Comparison of ENCODE assay signal across 22 cellular contexts in genomic region chr4:66569228-66569627, GRCh38.
"Had no signal": no experiment of that assay in that cellular context is flagged by ENCODE, and none has a peak within 500 bp of the region (broad histone marks: within the 10 kb centered on the region; RNA-seq: fewer than 3 reads in every experiment).

No MANE protein-coding gene starts in this region.

- H3K27me3 Mint-ChIP-seq: activated B cell treated with CpG ODN at 0.5 μM for 24 hours; activated CD8-positive, alpha-beta T cell treated with anti-CD3 and anti-CD28 coated beads for 36 hours; activated T-helper 17 cell treated with anti-CD3 and anti-CD28 coated beads, Interleukin-2, amount 50 U/mL, for 72 hours; naive thymus-derived CD8-positive, alpha-beta T cell; T-helper 17 cell had no signal

- H3K36me3 Mint-ChIP-seq: naive thymus-derived CD8-positive, alpha-beta T cell had no signal

- H3K4me1 ChIP-seq: breast epithelium, gastroesophageal sphincter, right lobe of liver, transverse colon had no signal

- H3K9me3 ChIP-seq: breast epithelium, gastroesophageal sphincter, right lobe of liver, transverse colon had no signal

- DNase-seq: activated B cell treated with CpG ODN at 0.5 μM for 24 hours; activated CD4-positive, alpha-beta T cell treated with anti-CD3 and anti-CD28 coated beads, Interleukin-2, amount 50 U/mL, for 1 hour; activated CD8-positive, alpha-beta T cell treated with anti-CD3 and anti-CD28 coated beads for 36 hours; activated gamma-delta T cell treated with Interleukin-2 at 50 U/mL for 16 hours; activated naive CD4-positive, alpha-beta T cell treated with anti-CD3 and anti-CD28 coated beads, Interleukin-2, amount 50 U/mL, for 16 hours; activated T-cell treated with anti-CD3 and anti-CD28 coated beads, Interleukin-2, amount 50 U/mL, for 4 hours; amniotic stem cell; central memory CD4-positive, alpha-beta T cell; dermis blood vessel endothelial cell; effector CD8-positive, alpha-beta T cell; erythroblast; naive thymus-derived CD8-positive, alpha-beta T cell; right lobe of liver; stimulated activated CD4-positive, alpha-beta T cell treated with anti-CD3 and anti-CD28 coated beads, Interleukin-2, amount 100 ng/mL, for 48 hours; stimulated activated naive CD4-positive, alpha-beta T cell treated with Interleukin-2 at 50 U/mL for 16 hours; T-helper 17 cell; T1000; transverse colon had no signal

- H3K27me3 ChIP-seq: breast epithelium, gastroesophageal sphincter, hepatocyte, right lobe of liver, transverse colon had no signal

- ATAC-seq: activated CD8-positive, alpha-beta T cell treated with anti-CD3 and anti-CD28 coated beads for 36 hours; activated T-cell treated with anti-CD3 and anti-CD28 coated beads, Interleukin-2, amount 50 U/mL, for 4 hours; activated T-helper 17 cell treated with anti-CD3 and anti-CD28 coated beads, Interleukin-2, amount 50 U/mL, for 72 hours; gastroesophageal sphincter; naive thymus-derived CD8-positive, alpha-beta T cell; right lobe of liver; T-helper 17 cell had no signal

- H3K27ac ChIP-seq: breast epithelium, gastroesophageal sphincter, hepatocyte, right lobe of liver, transverse colon had no signal

- H3K4me2 ChIP-seq: hepatocyte had no signal

- H3K4me3 Mint-ChIP-seq: activated B cell treated with CpG ODN at 0.5 μM for 24 hours; activated CD8-positive, alpha-beta T cell treated with anti-CD3 and anti-CD28 coated beads for 36 hours; activated T-cell treated with anti-CD3 and anti-CD28 coated beads, Interleukin-2, amount 50 U/mL, for 4 hours; activated T-helper 17 cell treated with anti-CD3 and anti-CD28 coated beads, Interleukin-2, amount 50 U/mL, for 72 hours; naive thymus-derived CD8-positive, alpha-beta T cell; T-helper 17 cell had no signal

- H3K36me3 ChIP-seq: breast epithelium, gastroesophageal sphincter, right lobe of liver, transverse colon had no signal

- H3K4me1 Mint-ChIP-seq: activated B cell treated with CpG ODN at 0.5 μM for 24 hours; activated T-helper 17 cell treated with anti-CD3 and anti-CD28 coated beads, Interleukin-2, amount 50 U/mL, for 72 hours; naive thymus-derived CD8-positive, alpha-beta T cell; T-helper 17 cell had no signal

- H3K27ac Mint-ChIP-seq: activated B cell treated with CpG ODN at 0.5 μM for 24 hours; activated CD8-positive, alpha-beta T cell treated with anti-CD3 and anti-CD28 coated beads for 36 hours; activated T-helper 17 cell treated with anti-CD3 and anti-CD28 coated beads, Interleukin-2, amount 50 U/mL, for 72 hours; naive thymus-derived CD8-positive, alpha-beta T cell; T-helper 17 cell had no signal

- H2AFZ ChIP-seq: hepatocyte had no signal

- H3K79me2 ChIP-seq: hepatocyte had no signal

- H3K4me3 ChIP-seq: breast epithelium, gastroesophageal sphincter, hepatocyte, right lobe of liver, transverse colon had no signal

- H3K9me3 Mint-ChIP-seq: activated B cell treated with CpG ODN at 0.5 μM for 24 hours; activated CD8-positive, alpha-beta T cell treated with anti-CD3 and anti-CD28 coated beads for 36 hours; activated T-helper 17 cell treated with anti-CD3 and anti-CD28 coated beads, Interleukin-2, amount 50 U/mL, for 72 hours had no signal
